29 cellular contexts compared by ENCODE assay signal in the genomic region with DNA sequence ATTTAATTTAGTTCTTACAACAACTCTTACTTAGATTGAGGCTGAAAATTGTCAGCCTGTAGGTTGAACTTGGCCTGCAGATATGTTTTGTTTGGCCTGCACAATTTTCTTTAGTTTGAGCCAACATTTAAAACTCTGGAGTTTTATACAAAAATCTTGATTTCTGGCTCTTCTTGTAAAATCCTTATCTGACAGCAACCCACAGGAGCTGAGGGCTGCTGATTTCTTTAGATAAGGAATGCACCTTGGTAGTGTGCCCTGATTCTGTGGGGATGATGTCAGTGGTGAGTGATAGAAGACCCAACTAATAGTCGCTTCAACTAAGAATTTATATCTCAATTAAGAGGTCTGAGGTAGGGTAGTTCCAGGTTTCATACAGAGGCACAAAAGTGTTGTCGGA. TPM values are rescaled to one million over a fixed set of nuclear protein-coding genes. Genes with fewer than 3 reads are reported as not detected.
DNase-seq lines count a peak whose midpoint lies in the region; ATAC-seq, FAIRE-seq and TF ChIP-seq lines count a peak whose summit lies in the region.
"Had no signal": no experiment of that assay in that cellular context is flagged by ENCODE, and none has a peak within 500 bp of the region (broad histone marks: within the 10 kb centered on the region; RNA-seq: fewer than 3 reads in every experiment).

No MANE protein-coding gene starts in this region.

- H3K4me1 ChIP-seq in ACC112 (ENCODE audit: control insufficient read depth, insufficient read depth, low read length, unreplicated experiment) (peaks cover 37% of the 10 kb centered on the region), K562 (replicated peaks in 1 of 2; ENCODE audit: control insufficient read depth in 2 of 2, insufficient read depth in 2 of 2, low read length in 2 of 2) (peaks cover 0 to 19% of the 10 kb centered on the region in 2 experiments; a peak in 2 of 5 replicates), small intestine (ENCODE audit: control insufficient read depth in 2 of 2, insufficient read depth in 1 of 2, low read depth in 1 of 2, low read length in 1 of 2) (no peaks in the 10 kb centered on the region)
- H3K4me1 ChIP-seq: HAP-1, pancreas had no signal

- DNase-seq in MG63 (peak; percentile 59), K562 (ENCODE audit: extremely low read depth in 1 of 4, low spot score in 3 of 4) (no peak), iris pigment epithelial cell (ENCODE audit: low read depth) (peak; percentile 40), H54 (ENCODE audit: insufficient read length, low spot score) (no peak), small intestine (no peak), NCI-H69 (lab: John Stamatoyannopoulos, UW) (no peak), ureter (ENCODE audit: low spot score) (no peak)
- DNase-seq: activated CD4-positive, alpha-beta T cell treated with anti-CD3 and anti-CD28 coated beads for 4 hours; anterior cingulate cortex; CD4-positive, alpha-beta memory T cell; glutamatergic neuron; Kasumi-1; NCI-H146; NCI-H345; pancreas; SIG-M5; stimulated activated naive CD4-positive, alpha-beta T cell treated with Interleukin-2 at 50 U/mL for 16 hours; uterus; WERI-Rb-1 had no signal

- TF ChIP-seq RAD21 in K562 (CRISPR knock-in tag; conservative IDR thresholded peaks at IDR 0.05 in 1 of 2, IDR thresholded peaks at IDR 0.05 in 1 of 2), result no peak

- no peak for TF ChIP-seq EP300 in K562 (IDR thresholded peaks at IDR 0.05; ENCODE audit: low read length)

- peak overlapping the region; percentile 44 for H3K27ac ChIP-seq in ACC112 (ENCODE audit: low read depth, low read length)
- no peak overlapping the region for H3K27ac ChIP-seq in K562 (ENCODE audit: extremely low read depth, low read depth, low read length)
- no peak overlapping the region for H3K27ac ChIP-seq in small intestine (ENCODE audit: low read depth in 1 of 2, low read length in 1 of 2)
- H3K27ac ChIP-seq: pancreas, WERI-Rb-1 had no signal

- no peaks in the 10 kb centered on the region for H4K20me1 ChIP-seq in K562 (replicated peaks; ENCODE audit: control insufficient read depth, insufficient read depth, low read length)

- TF ChIP-seq POLR2A in K562 (conservative IDR thresholded peaks at IDR 0.05) (no peak), H54 (IDR thresholded peaks at IDR 0.05; ENCODE audit: low read depth, low read length) (no peak)

- no TSS peak for BruUV-seq in K562 (replicated peaks; lab: Mats Ljungman, UMichigan)

- H3K9ac ChIP-seq in K562 (ENCODE audit: insufficient read depth in 1 of 2, low read depth in 2 of 2, low read length in 2 of 2), result no peak overlapping the region

- 49% methylated on average over 2 of the region's 2 CpGs for WGBS in K562 (ENCODE audit: insufficient coverage, low coverage, missing lambda C conversion rate)
- 92 to 98% (median 92%) methylated on average over 2 of the region's 2 CpGs for WGBS in small intestine, 3 donors

- no peaks in the 10 kb centered on the region for H3K27me3 ChIP-seq in ACC112 (ENCODE audit: insufficient read depth, low read length)
- no peaks in the 10 kb centered on the region for H3K27me3 ChIP-seq in MG63
- no peaks in the 10 kb centered on the region for H3K27me3 ChIP-seq in K562 (ENCODE audit: control insufficient read depth in 2 of 2, insufficient read depth in 2 of 2, low read length in 2 of 2)
- no peaks in the 10 kb centered on the region for H3K27me3 ChIP-seq in small intestine (ENCODE audit: control insufficient read depth in 2 of 2, insufficient read depth in 2 of 2, low read length in 2 of 2)
- H3K27me3 ChIP-seq: pancreas, uterus had no signal

- no peak for ATAC-seq in K562
- ATAC-seq: A549, GM12878, HepG2, left lobe of liver, Panc1, pancreas had no signal

- no peak for FAIRE-seq in K562 (lab: Jason Lieb, UNC)
- FAIRE-seq in H54 (lab: Jason Lieb, UNC), result no peak
- no peak for FAIRE-seq in small intestine (lab: Jason Lieb, UNC)
- FAIRE-seq: A549, D721Med, GM12878, HepG2, islet of Langerhans, pancreas had no signal

- H3K4me3 ChIP-seq in ACC112 (ENCODE audit: low read depth, low read length), result no peak overlapping the region
- H3K4me3 ChIP-seq in MG63, result no peak overlapping the region
- no peak overlapping the region for H3K4me3 ChIP-seq in K562
- H3K4me3 ChIP-seq in small intestine (ENCODE audit: low read depth in 1 of 2, low read length in 2 of 2), result no peak overlapping the region
- H3K4me3 ChIP-seq: A549, GM12878, HAP-1, pancreas, smooth muscle cell, uterus had no signal

- no peak for TF ChIP-seq CTCF in K562 (IDR thresholded peaks at IDR 0.05 in 2 of 3, conservative IDR thresholded peaks at IDR 0.05 in 1 of 3; ENCODE audit: insufficient read depth in 2 of 3, low read depth in 1 of 3, low read length in 3 of 3)

- peaks cover 10% of the 10 kb centered on the region for H3K9me3 ChIP-seq in MG63
- H3K9me3 ChIP-seq in K562 (replicated peaks; ENCODE audit: control insufficient read depth, insufficient read depth, low read depth, low read length), result no peaks in the 10 kb centered on the region
- no peaks in the 10 kb centered on the region for H3K9me3 ChIP-seq in small intestine (ENCODE audit: control insufficient read depth, low read depth)
- H3K9me3 ChIP-seq: HAP-1, pancreas, uterus had no signal

- H3K9me1 ChIP-seq in K562 (ENCODE audit: control insufficient read depth, insufficient read depth, low read length), result no peaks in the 10 kb centered on the region

- POLR2A ChIA-PET in K562 (lab: Yijun Ruan, JAX), result interaction anchor here (0.6 to 0.7 kb wide), 2 partner anchors 111 to 116 kb away, joined by 3 read pairs; no protein-coding TSS in a partner anchor

- in situ Hi-C loops in K562 (cut with MboI), result no loop called here

- intact Hi-C loops in K562 (cut with micrococcal nuclease), result no loop called here

- H3K36me3 ChIP-seq in ACC112 (ENCODE audit: insufficient read depth, low read length), result no peaks in the 10 kb centered on the region
- no peaks in the 10 kb centered on the region for H3K36me3 ChIP-seq in MG63
- H3K36me3 ChIP-seq in K562 (ENCODE audit: control insufficient read depth, insufficient read depth, low read length), result no peaks in the 10 kb centered on the region
- no peaks in the 10 kb centered on the region for H3K36me3 ChIP-seq in small intestine (ENCODE audit: control insufficient read depth in 2 of 2, insufficient read depth in 2 of 2, low read length in 2 of 2)
- H3K36me3 ChIP-seq: HAP-1, pancreas, uterus, WERI-Rb-1 had no signal

- H2AFZ ChIP-seq in ACC112 (ENCODE audit: low read length, unreplicated experiment) (no peak overlapping the region), K562 (ENCODE audit: low read depth, low read length) (no peak overlapping the region)

- no peak overlapping the region for H3K4me2 ChIP-seq in K562 (ENCODE audit: insufficient read depth, low read length)
- H3K4me2 ChIP-seq: A549, smooth muscle cell had no signal

- H3K79me2 ChIP-seq in ACC112 (ENCODE audit: control insufficient read depth, insufficient read depth, low read length, unreplicated experiment) (no peaks in the 10 kb centered on the region), K562 (ENCODE audit: control insufficient read depth, insufficient read depth, low read length) (no peaks in the 10 kb centered on the region)

- CTCF ChIA-PET in K562 (lab: Yijun Ruan, JAX; ENCODE audit: low intra/inter-chr PET ratio), result no interaction called here

TF ChIP-seq in K562, 482 proteins besides CTCF, POLR2A, EP300 and RAD21 (continues in another document):
- TF ChIP-seq CBFA2T3 (IDR thresholded peaks at IDR 0.05), result peak; percentile 41; the same call in 1 of the 2 replicates

RNA-seq across cellular contexts. Expression of a gene that starts 49.5 kb away (rescaled TPM):
- 42.3 and 46.9 TPM in 2 replicates for total RNA-seq in MG63 (2014; rRNA removed; shearing (Covaris generic); ENCODE audit: low replicate concordance)
- total RNA-seq in K562 (2011; cell fraction: chromatin; rRNA removed; ENCODE audit: low replicate concordance), result 86.5 and 141 TPM in 2 replicates
- total RNA-seq in K562 (2011; cell fraction: nucleolus; rRNA removed), result 70.0 and 75.7 TPM in 2 replicates
- 87.0 and 111 TPM in 2 replicates for total RNA-seq in K562 (2011; cell fraction: nucleoplasm; rRNA removed)
- 140 and 162 TPM in 2 replicates for total RNA-seq in K562 (2014; rRNA removed)
- 95.8 and 106 TPM in 2 replicates for total RNA-seq in K562 (2014; rRNA removed; fragmentation: Illumina TruSeq; extraction: Trizol)
- 144 and 150 TPM in 2 replicates for total RNA-seq in K562 (2015; rRNA removed; fragmentation: Illumina TruSeq; extraction: Trizol)
- 90.4 and 92.2 TPM in 2 replicates for total RNA-seq in K562 (2021)
- polyA plus RNA-seq in K562 (2011; rRNA removed), result 95.5 and 98.7 TPM in 2 replicates
- polyA plus RNA-seq in K562 (2011; cell fraction: cytosol; rRNA removed), result 78.1 and 92.3 TPM in 2 replicates
- polyA plus RNA-seq in K562 (2011; cell fraction: nucleus; rRNA removed), result 131 and 154 TPM in 2 replicates
- polyA plus RNA-seq in K562 (2012), result 96.0 and 204 TPM in 2 replicates
- 122 and 149 TPM in 2 replicates for polyA plus RNA-seq in K562 (2014; fragmentation: Illumina TruSeq; extraction: Trizol)
- 10 to 100 TPM; 37.0 to 37.8 TPM for polyA plus RNA-seq in K562 (2014; fragmentation: Nextera tagmentation; extraction: Ambion mirVana)
- 135 and 156 TPM in 2 replicates for polyA plus RNA-seq in K562 (2014; rRNA removed)
- polyA minus RNA-seq in K562 (2011; rRNA and poly(A)+ RNA removed), result 49.6 and 59.2 TPM in 2 replicates
- polyA minus RNA-seq in K562 (2011; cell fraction: cytosol; rRNA and poly(A)+ RNA removed), result 41.8 and 47.4 TPM in 2 replicates
- 58.6 and 82.4 TPM in 2 replicates for polyA minus RNA-seq in K562 (2011; cell fraction: nucleus; rRNA and poly(A)+ RNA removed)
- 10 to 100 TPM; 10.8 to 14.7 (median 11.6) TPM for polyA plus RNA-seq in small intestine
- 39.5 TPM for total RNA-seq in ureter

RNA-seq across cellular contexts. Expression of a gene that starts 55.2 kb away (rescaled TPM):
- total RNA-seq in MG63 (2014; rRNA removed; shearing (Covaris generic); ENCODE audit: low replicate concordance), result 27.9 and 51.9 TPM in 2 replicates
- 40.5 and 42.6 TPM in 2 replicates for total RNA-seq in K562 (2011; cell fraction: chromatin; rRNA removed; ENCODE audit: low replicate concordance)
- 19.3 and 19.5 TPM in 2 replicates for total RNA-seq in K562 (2011; cell fraction: nucleolus; rRNA removed)
- 30.1 and 58.6 TPM in 2 replicates for total RNA-seq in K562 (2011; cell fraction: nucleoplasm; rRNA removed)
- total RNA-seq in K562 (2014; rRNA removed), result 34.0 and 41.1 TPM in 2 replicates
- total RNA-seq in K562 (2014; rRNA removed; fragmentation: Illumina TruSeq; extraction: Trizol), result 25.9 and 36.2 TPM in 2 replicates
- 25.2 and 26.4 TPM in 2 replicates for total RNA-seq in K562 (2015; rRNA removed; fragmentation: Illumina TruSeq; extraction: Trizol)
- 29.5 and 31.4 TPM in 2 replicates for total RNA-seq in K562 (2021)
- 25.9 and 26.6 TPM in 2 replicates for polyA plus RNA-seq in K562 (2011; rRNA removed)
- 34.4 and 35.1 TPM in 2 replicates for polyA plus RNA-seq in K562 (2011; cell fraction: cytosol; rRNA removed)
- 9.0 and 12.8 TPM in 2 replicates for polyA plus RNA-seq in K562 (2011; cell fraction: nucleus; rRNA removed)
- 29.0 and 43.4 TPM in 2 replicates for polyA plus RNA-seq in K562 (2012)
- 24.1 and 32.1 TPM in 2 replicates for polyA plus RNA-seq in K562 (2014; fragmentation: Illumina TruSeq; extraction: Trizol)
- polyA plus RNA-seq in K562 (2014; fragmentation: Nextera tagmentation; extraction: Ambion mirVana), result 10 to 100 TPM; 20.5 to 24.9 TPM
- polyA plus RNA-seq in K562 (2014; rRNA removed), result 38.2 and 38.6 TPM in 2 replicates
- 15.8 and 23.3 TPM in 2 replicates for polyA minus RNA-seq in K562 (2011; rRNA and poly(A)+ RNA removed)
- polyA minus RNA-seq in K562 (2011; cell fraction: cytosol; rRNA and poly(A)+ RNA removed), result 5.2 and 10.3 TPM in 2 replicates
- 12.8 and 14.1 TPM in 2 replicates for polyA minus RNA-seq in K562 (2011; cell fraction: nucleus; rRNA and poly(A)+ RNA removed)
- 10 to 100 TPM; 19.0 to 49.4 (median 31.3) TPM for polyA plus RNA-seq in small intestine
- 18.7 TPM for total RNA-seq in ureter

Comparison
In these comparisons a context has a peak if more than half of its experiments do, and no peak if none do; other contexts are left out.
1. DNase-seq: peak in MG63 (single experiment) and iris pigment epithelial cell (single experiment); none in K562 (0 of 4), H54 (single experiment), small intestine (single experiment), NCI-H69 (single experiment) and ureter (single experiment).